8 cellular contexts compared by ENCODE assay signal in genomic region chr1:47332779-47333577, GRCh38. TPM values are rescaled to one million over a fixed set of nuclear protein-coding genes. Genes with fewer than 3 reads are reported as not detected.
A peak's percentile ranks its signal among the peaks of the same experiment; 100 is the strongest.
DNase-seq lines count a peak whose midpoint lies in the region; ATAC-seq and TF ChIP-seq lines count a peak whose summit lies in the region.

No MANE protein-coding gene starts in this region.

- H3K27ac ChIP-seq in BLaER1 treated with 17β-estradiol and CSF1 and Interleukin-3, amounts not matched to agents 10 nM and 100 nM: peak overlapping the region; percentile 90 to 98 (median 93)
- peak overlapping the region; percentile 87 for H3K27ac ChIP-seq in OCI-LY1 (ENCODE audit: low read depth, low read length, poor library complexity, severe bottlenecking)

- H3F3A ChIP-seq in OCI-LY1 (ENCODE audit: insufficient read depth, low read length): no peaks in the 10 kb centered on the region

- H3K27me3 ChIP-seq in BLaER1 treated with 17β-estradiol and CSF1 and Interleukin-3, amounts not matched to agents 10 nM and 100 nM: no peaks in the 10 kb centered on the region
- H3K27me3 ChIP-seq in OCI-LY1 (ENCODE audit: insufficient read depth, low read length): no peaks in the 10 kb centered on the region

- peak overlapping the region; percentile 92 to 98 (median 95) for H3K9ac ChIP-seq in BLaER1 treated with 17β-estradiol and CSF1 and Interleukin-3, amounts not matched to agents 10 nM and 100 nM
- H3K9ac ChIP-seq in OCI-LY1 (ENCODE audit: low read length): peak overlapping the region; percentile 87

- H3K9me3 ChIP-seq in BLaER1 treated with 17β-estradiol and CSF1 and Interleukin-3, amounts not matched to agents 10 nM and 100 nM (replicated peaks in 1 of 11): no peaks in the 10 kb centered on the region
- H3K9me3 ChIP-seq in OCI-LY1 (ENCODE audit: low read length): no peaks in the 10 kb centered on the region

- H3K9me3 Mint-ChIP-seq in osteocyte (ENCODE audit: unreplicated experiment): no peaks in the 10 kb centered on the region

- peak overlapping the region; percentile 57 to 94 (median 87) for H3K4me2 ChIP-seq in BLaER1 treated with 17β-estradiol and CSF1 and Interleukin-3, amounts not matched to agents 10 nM and 100 nM
- peak overlapping the region; percentile 90 for H3K4me2 ChIP-seq in OCI-LY1 (ENCODE audit: low read length)

- H3K9me2 ChIP-seq in OCI-LY1 (ENCODE audit: low read depth, low read length): no peaks in the 10 kb centered on the region

- H3K4me3 ChIP-seq in BLaER1 treated with 17β-estradiol and CSF1 and Interleukin-3, amounts not matched to agents 10 nM and 100 nM: peak overlapping the region; percentile 74 to 94 (median 80)
- H3K4me3 ChIP-seq in OCI-LY1 (ENCODE audit: low read depth, low read length, poor library complexity, severe bottlenecking): peak overlapping the region; percentile 76
- peak overlapping the region; percentile 96 for H3K4me3 ChIP-seq in epithelial cell of proximal tubule (ENCODE audit: low read depth, low read length)

- H3K36me3 Mint-ChIP-seq in osteocyte (ENCODE audit: unreplicated experiment): no peaks in the 10 kb centered on the region

- peaks cover 11 to 36% (median 31%) of the 10 kb centered on the region in 11 experiments; a peak in 19 of 22 replicates for H4K20me1 ChIP-seq in BLaER1 treated with 17β-estradiol and CSF1 and Interleukin-3, amounts not matched to agents 10 nM and 100 nM
- H4K20me1 ChIP-seq in OCI-LY1 (ENCODE audit: insufficient read depth, low read length): no peaks in the 10 kb centered on the region

- no peak for ATAC-seq in GM18873 (IDR thresholded peaks at IDR 0.05; ENCODE audit: low FRiP score, unreplicated experiment)

- no peak overlapping the region for H3K27ac Mint-ChIP-seq in osteocyte (ENCODE audit: unreplicated experiment)

- peaks cover 33 to 50% (median 43%) of the 10 kb centered on the region in 10 experiments for H3K4me1 ChIP-seq in BLaER1 treated with 17β-estradiol and CSF1 and Interleukin-3, amounts not matched to agents 10 nM and 100 nM
- H3K4me1 ChIP-seq in OCI-LY1 (ENCODE audit: insufficient read depth, low read length, severe bottlenecking): peaks cover 29% of the 10 kb centered on the region

- H3K27me3 Mint-ChIP-seq in osteocyte (ENCODE audit: unreplicated experiment): no peaks in the 10 kb centered on the region

- DNase-seq in epithelial cell of proximal tubule (ENCODE audit: low read depth) (no peak), osteocyte (ENCODE audit: extremely low spot score, unreplicated experiment) (peak; percentile 51), HT-29 (ENCODE audit: low spot score) (no peak), mesenteric fat pad (ENCODE audit: low spot score) (no peak)
- DNase-seq in activated naive CD4-positive, alpha-beta T cell (lab: John Stamatoyannopoulos, UW): no peak

- no peak overlapping the region for H3K4me3 Mint-ChIP-seq in osteocyte (ENCODE audit: unreplicated experiment)

- no peak for TF ChIP-seq CTCF in OCI-LY1 (IDR thresholded peaks at IDR 0.05; ENCODE audit: low read length)
- TF ChIP-seq CTCF in epithelial cell of proximal tubule (conservative IDR thresholded peaks at IDR 0.05; ENCODE audit: low read depth, low read length): no peak
- TF ChIP-seq CTCF in osteocyte (IDR thresholded peaks at IDR 0.05): no peak

- peaks cover 0 to 11% (median 5%) of the 10 kb centered on the region in 11 experiments; a peak in 7 of 22 replicates for H3K36me3 ChIP-seq in BLaER1 treated with 17β-estradiol and CSF1 and Interleukin-3, amounts not matched to agents 10 nM and 100 nM
- no peaks in the 10 kb centered on the region; the same call in 1 of the 2 replicates for H3K36me3 ChIP-seq in OCI-LY1 (ENCODE audit: insufficient read depth, low read length)

- peak overlapping the region; percentile 70; the same call in 1 of the 2 replicates for H2AFZ ChIP-seq in OCI-LY1 (ENCODE audit: low read length)

- H3K4me1 Mint-ChIP-seq in osteocyte (ENCODE audit: unreplicated experiment): peaks cover 19% of the 10 kb centered on the region

- H3K79me2 ChIP-seq in OCI-LY1 (ENCODE audit: insufficient read depth, low read length): peaks cover 32% of the 10 kb centered on the region

RNA-seq across cellular contexts. Expression of gene CMPK1, which starts 0.6 kb away (rescaled TPM):
- total RNA-seq in epithelial cell of proximal tubule (67.0 and 67.6 TPM in 2 replicates), osteocyte (97.1 and 105 TPM in 2 replicates), mesenteric fat pad (151 TPM)
- 51.4 and 57.7 TPM in 2 replicates for total RNA-seq in HT-29 (2014; rRNA removed; shearing (Covaris generic))

RNA-seq across cellular contexts. Expression of gene STIL, which starts 19.0 kb away (rescaled TPM):
- total RNA-seq in epithelial cell of proximal tubule: 17.3 and 26.8 TPM in 2 replicates
- 4.7 and 5.6 TPM in 2 replicates for total RNA-seq in osteocyte
- total RNA-seq in HT-29 (2014; rRNA removed; shearing (Covaris generic)): 12.4 and 12.6 TPM in 2 replicates
- total RNA-seq in mesenteric fat pad: 1.8 TPM
